Comparison of ENCODE assay signal across 9 cellular contexts in genomic region chr1:94727846-94728715, GRCh38.
DNase-seq lines count a peak whose midpoint lies in the region; ATAC-seq and TF ChIP-seq lines count a peak whose summit lies in the region.
"Had no signal": no experiment of that assay in that cellular context is flagged by ENCODE, and none has a peak within 500 bp of the region (broad histone marks: within the 10 kb centered on the region; RNA-seq: fewer than 3 reads in every experiment).

No MANE protein-coding gene starts in this region.

- peak; percentile 86 for DNase-seq in HT1080 (ENCODE audit: low read depth)
- DNase-seq in adrenal gland = peak in 6 of 7 donors; percentile 37 to 72 (median 52)
- DNase-seq in hepatic stellate cell (ENCODE audit: low spot score) = peak; percentile 76
- peak in 1 of 2 donors; percentile 82 for DNase-seq in aorta
- no peak for DNase-seq in ureter (ENCODE audit: low spot score)
- DNase-seq: activated naive CD4-positive, alpha-beta T cell treated with Interleukin-2 at 50 U/mL for 16 hours; NCI-H510A had no signal

- TF ChIP-seq POLR2A in adrenal gland (IDR thresholded peaks at IDR 0.05) = no peak

- H3K4me3 ChIP-seq in adrenal gland (no peak overlapping the region), aorta (ENCODE audit: low read length in 2 of 2) (no peak overlapping the region)

- H3K9me3 ChIP-seq in adrenal gland (replicated peaks in 1 of 3) (no peaks in the 10 kb centered on the region), aorta (ENCODE audit: control insufficient read depth, low read length) (no peaks in the 10 kb centered on the region)

- no peak for TF ChIP-seq CTCF in adrenal gland (IDR thresholded peaks at IDR 0.05)

- H3K27ac ChIP-seq in adrenal gland (peak overlapping the region in 2 of 5 donors; percentile 40 to 61), aorta (ENCODE audit: low read depth in 1 of 2, low read length in 2 of 2) (peak overlapping the region in 1 of 2 donors; percentile 32)

- intact Hi-C loops in adrenal gland (cut with DNase I) (no loop called here), aorta (cut with DNase I) (loop anchor here in 1 of 2 donors (2.0 kb wide), 1 partner anchor 55 kb away; no protein-coding TSS in a partner anchor)

- H3K27me3 ChIP-seq in adrenal gland (no peaks in the 10 kb centered on the region), aorta (ENCODE audit: control insufficient read depth in 1 of 2, insufficient read depth in 2 of 2, low read length in 1 of 2) (no peaks in the 10 kb centered on the region)

- no peaks in the 10 kb centered on the region for H3K36me3 ChIP-seq in adrenal gland (replicated peaks in 1 of 2)
- H3K36me3 ChIP-seq in aorta (ENCODE audit: control insufficient read depth in 1 of 2, insufficient read depth in 2 of 2, low read length in 1 of 2) = no peaks in the 10 kb centered on the region

- H3K4me1 ChIP-seq in adrenal gland (replicated peaks in 1 of 2) (peaks cover 5 to 18% of the 10 kb centered on the region in 2 donors), aorta (ENCODE audit: control insufficient read depth in 1 of 2, insufficient read depth in 2 of 2, low read length in 2 of 2) (peaks cover 0 to 6% of the 10 kb centered on the region in 2 donors)

- ATAC-seq in aorta (ENCODE audit: low FRiP score) = peak; percentile 46
- ATAC-seq in HG03135 (IDR thresholded peaks at IDR 0.05; ENCODE audit: unreplicated experiment) = no peak
- no peak for ATAC-seq in GM18867 (IDR thresholded peaks at IDR 0.05; ENCODE audit: unreplicated experiment)

- WGBS in adrenal gland, 4 donors = 45 to 70% (median 56%) methylated on average over 5 to 7 of the region's 7 CpGs
- WGBS in aorta, 2 donors = 30 to 37% methylated on average over 7 of the region's 7 CpGs
